Comparison of ENCODE assay signal across 16 cellular contexts in genomic region chr1:9161963-9162362, GRCh38. TPM values are rescaled to one million over a fixed set of nuclear protein-coding genes. Genes with fewer than 3 reads are reported as not detected.
DNase-seq lines count a peak whose midpoint lies in the region; ATAC-seq, FAIRE-seq and TF ChIP-seq lines count a peak whose summit lies in the region.
"Had no signal": no experiment of that assay in that cellular context is flagged by ENCODE, and none has a peak within 500 bp of the region (broad histone marks: within the 10 kb centered on the region; RNA-seq: fewer than 3 reads in every experiment).

No MANE protein-coding gene starts in this region.

- H3K4me1 Mint-ChIP-seq in stimulated activated memory B cell treated with anti-CD40 and anti-IgM and Interleukin-4, amounts not matched to agents 10 μg/mL and 1 μg/mL and 100 μg/mL, for 72 hours = peaks cover 46% of the 10 kb centered on the region
- H3K4me1 Mint-ChIP-seq in GM23338 = peaks cover 44% of the 10 kb centered on the region

- DNase-seq in ELF-1 (ENCODE audit: low read depth, low spot score) (peak; percentile 21), PC-3 (peak; percentile 58), kidney tubule cell (ENCODE audit: low spot score) (peak; percentile 48), GM23338 (ENCODE audit: low spot score) (no peak), MG63 (no peak), small intestine (no peak)
- DNase-seq: activated CD4-positive, alpha-beta T cell treated with anti-CD3 and anti-CD28 coated beads, Interleukin-2, amount 10 ng/mL, durations not matched to agents 24 days and 14 days; activated T-cell treated with anti-CD3 and anti-CD28 coated beads for 4 hours; DMS79 treated with DMSO at 0.1 percent for 48 hours; NCI-H2081 treated with DMSO at 0.1 percent for 48 hours; sigmoid colon; stimulated activated naive CD8-positive, alpha-beta T cell treated with anti-CD3 and anti-CD28 coated beads, Interleukin-15, amount 100 ng/mL, for 72 hours had no signal

- H3K36me3 Mint-ChIP-seq in stimulated activated memory B cell treated with anti-CD40 and anti-IgM and Interleukin-4, amounts not matched to agents 10 μg/mL and 1 μg/mL and 100 μg/mL, for 72 hours = no peaks in the 10 kb centered on the region
- H3K36me3 Mint-ChIP-seq in GM23338 (ENCODE audit: low read depth) = peaks cover 4% of the 10 kb centered on the region; the same call in 1 of the 3 replicates
- H3K36me3 Mint-ChIP-seq: neural progenitor cell had no signal

- POLR2A ChIA-PET in PC-3 (lab: Charles Lee; ENCODE audit: unreplicated experiment) = no interaction called here

- peaks cover 13% of the 10 kb centered on the region for H3K79me2 ChIP-seq in PC-3 (ENCODE audit: low read length)
- H3K79me2 ChIP-seq in GM23338 (replicated peaks; ENCODE audit: insufficient read depth) = peaks cover 94% of the 10 kb centered on the region

- no TSS peak for BruUV-seq in PC-3 (replicated peaks; lab: Mats Ljungman, UMichigan)

- H3K4me1 ChIP-seq in PC-3 (ENCODE audit: insufficient read depth, low read length) (peaks cover 56% of the 10 kb centered on the region), GM23338 (ENCODE audit: insufficient read depth) (peaks cover 24% of the 10 kb centered on the region), small intestine (ENCODE audit: control insufficient read depth in 2 of 2, insufficient read depth in 1 of 2, low read depth in 1 of 2, low read length in 1 of 2) (no peaks in the 10 kb centered on the region)

- peak overlapping the region; percentile 95 for H3K27ac ChIP-seq in PC-3 (ENCODE audit: low read length)
- no peak overlapping the region for H3K27ac ChIP-seq in GM23338 (ENCODE audit: low read depth)
- H3K27ac ChIP-seq in small intestine (ENCODE audit: low read depth in 1 of 2, low read length in 1 of 2) = no peak overlapping the region
- H3K27ac ChIP-seq: neural progenitor cell had no signal

- WGBS in small intestine, 3 donors = 45 to 85% (median 50%) methylated on average over 7 of the region's 9 CpGs

- H3F3A ChIP-seq in PC-3 (ENCODE audit: low read length, unreplicated experiment) = no peaks in the 10 kb centered on the region
- H3F3A ChIP-seq in GM23338 (replicated peaks; ENCODE audit: low read depth) = no peaks in the 10 kb centered on the region

- H3K9ac ChIP-seq in PC-3 (ENCODE audit: low read length) = peak overlapping the region; percentile 72
- H3K9ac ChIP-seq: neural progenitor cell had no signal

- H2AFZ ChIP-seq in PC-3 (ENCODE audit: low read length) (no peak overlapping the region), GM23338 (no peak overlapping the region)
- H2AFZ ChIP-seq: neural progenitor cell had no signal

- no peak overlapping the region for H3K4me3 Mint-ChIP-seq in stimulated activated memory B cell treated with anti-CD40 and anti-IgM and Interleukin-4, amounts not matched to agents 10 μg/mL and 1 μg/mL and 100 μg/mL, for 72 hours
- no peak overlapping the region for H3K4me3 Mint-ChIP-seq in GM23338
- H3K4me3 Mint-ChIP-seq: activated CD4-positive, alpha-beta T cell treated with anti-CD3 and anti-CD28 coated beads, Interleukin-2, amount 10 ng/mL, durations not matched to agents 24 days and 14 days; stimulated activated naive CD8-positive, alpha-beta T cell treated with anti-CD3 and anti-CD28 coated beads, Interleukin-15, amount 100 ng/mL, for 72 hours had no signal

- H3K4me2 ChIP-seq in PC-3 (ENCODE audit: low read length) (peak overlapping the region; percentile 76), GM23338 (no peak overlapping the region)
- H3K4me2 ChIP-seq: neural progenitor cell had no signal

- no peaks in the 10 kb centered on the region for H3K9me2 ChIP-seq in PC-3 (replicated peaks; ENCODE audit: low read length)
- H3K9me2 ChIP-seq in GM23338 (ENCODE audit: insufficient read depth) = no peaks in the 10 kb centered on the region

- peak overlapping the region; percentile 93 for H3K27ac Mint-ChIP-seq in stimulated activated memory B cell treated with anti-CD40 and anti-IgM and Interleukin-4, amounts not matched to agents 10 μg/mL and 1 μg/mL and 100 μg/mL, for 72 hours
- no peak overlapping the region; the same call in 1 of the 2 replicates for H3K27ac Mint-ChIP-seq in GM23338
- H3K27ac Mint-ChIP-seq: activated CD4-positive, alpha-beta T cell treated with anti-CD3 and anti-CD28 coated beads, Interleukin-2, amount 10 ng/mL, durations not matched to agents 24 days and 14 days; stimulated activated naive CD8-positive, alpha-beta T cell treated with anti-CD3 and anti-CD28 coated beads, Interleukin-15, amount 100 ng/mL, for 72 hours had no signal

- ATAC-seq in PC-3 (no peak), GM23338 (no peak), GM21786 (IDR thresholded peaks at IDR 0.05; ENCODE audit: unreplicated experiment) (no peak)
- ATAC-seq in stimulated activated memory B cell treated with anti-CD40 and anti-IgM and Interleukin-4, amounts not matched to agents 10 μg/mL and 1 μg/mL and 100 μg/mL, for 72 hours = no peak

- no peak for FAIRE-seq in small intestine (lab: Jason Lieb, UNC)

- CTCF ChIA-PET in PC-3 (lab: Charles Lee) = interaction anchor here (0.6 kb wide), 1 partner anchor 18 kb away, joined by 3 read pairs; no protein-coding TSS in a partner anchor

- H3K27me3 Mint-ChIP-seq in stimulated activated memory B cell treated with anti-CD40 and anti-IgM and Interleukin-4, amounts not matched to agents 10 μg/mL and 1 μg/mL and 100 μg/mL, for 72 hours = no peaks in the 10 kb centered on the region
- peaks cover 11% of the 10 kb centered on the region for H3K27me3 Mint-ChIP-seq in GM23338 (ENCODE audit: insufficient read depth, low read depth, poor library complexity)
- H3K27me3 Mint-ChIP-seq: activated CD4-positive, alpha-beta T cell treated with anti-CD3 and anti-CD28 coated beads, Interleukin-2, amount 10 ng/mL, durations not matched to agents 24 days and 14 days; stimulated activated naive CD8-positive, alpha-beta T cell treated with anti-CD3 and anti-CD28 coated beads, Interleukin-15, amount 100 ng/mL, for 72 hours had no signal

- H3K27me3 ChIP-seq in PC-3 (ENCODE audit: low read length) (no peaks in the 10 kb centered on the region), GM23338 (ENCODE audit: insufficient read depth) (no peaks in the 10 kb centered on the region), MG63 (no peaks in the 10 kb centered on the region), small intestine (ENCODE audit: control insufficient read depth in 2 of 2, insufficient read depth in 2 of 2, low read length in 2 of 2) (no peaks in the 10 kb centered on the region)
- H3K27me3 ChIP-seq: heart left ventricle, neural progenitor cell, sigmoid colon had no signal

- H3K4me3 ChIP-seq in PC-3 (ENCODE audit: low read length) (peak overlapping the region; percentile 37; the same call in 1 of the 2 replicates), GM23338 (no peak overlapping the region), MG63 (no peak overlapping the region), small intestine (ENCODE audit: low read depth in 1 of 2, low read length in 2 of 2) (no peak overlapping the region)
- H3K4me3 ChIP-seq: heart left ventricle, neural progenitor cell, sigmoid colon had no signal

- H4K20me1 ChIP-seq in PC-3 (ENCODE audit: low read length) (no peaks in the 10 kb centered on the region), GM23338 (replicated peaks; ENCODE audit: insufficient read depth) (peaks cover 38% of the 10 kb centered on the region)

- H3K9me3 Mint-ChIP-seq in stimulated activated memory B cell treated with anti-CD40 and anti-IgM and Interleukin-4, amounts not matched to agents 10 μg/mL and 1 μg/mL and 100 μg/mL, for 72 hours = no peaks in the 10 kb centered on the region
- H3K9me3 Mint-ChIP-seq in GM23338 = no peaks in the 10 kb centered on the region
- H3K9me3 Mint-ChIP-seq: activated CD4-positive, alpha-beta T cell treated with anti-CD3 and anti-CD28 coated beads, Interleukin-2, amount 10 ng/mL, durations not matched to agents 24 days and 14 days; neural progenitor cell; stimulated activated naive CD8-positive, alpha-beta T cell treated with anti-CD3 and anti-CD28 coated beads, Interleukin-15, amount 100 ng/mL, for 72 hours had no signal

- intact Hi-C loops in PC-3 (cut with micrococcal nuclease) = no loop called here

- H3K36me3 ChIP-seq in PC-3 (ENCODE audit: low read depth, low read length) = no peaks in the 10 kb centered on the region
- no peaks in the 10 kb centered on the region for H3K36me3 ChIP-seq in GM23338 (ENCODE audit: insufficient read depth)
- no peaks in the 10 kb centered on the region for H3K36me3 ChIP-seq in MG63
- no peaks in the 10 kb centered on the region for H3K36me3 ChIP-seq in small intestine (ENCODE audit: control insufficient read depth in 2 of 2, insufficient read depth in 2 of 2, low read length in 2 of 2)
- H3K36me3 ChIP-seq: neural progenitor cell, sigmoid colon had no signal

- no peaks in the 10 kb centered on the region for H3K9me3 ChIP-seq in PC-3 (ENCODE audit: low read length)
- H3K9me3 ChIP-seq in MG63 = no peaks in the 10 kb centered on the region
- no peaks in the 10 kb centered on the region for H3K9me3 ChIP-seq in small intestine (ENCODE audit: control insufficient read depth, low read depth)
- H3K9me3 ChIP-seq: heart left ventricle, sigmoid colon had no signal

- TF ChIP-seq CTCF in PC-3 (conservative IDR thresholded peaks at IDR 0.05; ENCODE audit: low read depth, low read length) (no peak), GM23338 (conservative IDR thresholded peaks at IDR 0.05; ENCODE audit: low read depth in 2 of 2) (no peak)

RNA-seq across cellular contexts. Expression of gene GPR157, which starts 33.1 kb away (rescaled TPM):
- total RNA-seq in PC-3 (2014; rRNA removed) = 7.3 and 7.9 TPM in 2 replicates
- total RNA-seq in GM23338 (2014; rRNA removed; shearing (Covaris generic)) = 3.9 and 4.2 TPM in 2 replicates
- polyA plus RNA-seq in GM23338 (2016; fragmentation: Nextera tagmentation; extraction: Ambion mirVana) (0.81 and 0.85 TPM in 2 replicates), small intestine (1 to 10 TPM; 1.1 to 2.2 (median 1.4) TPM)
- total RNA-seq in MG63 (2014; rRNA removed; shearing (Covaris generic); ENCODE audit: low replicate concordance) = 3.1 and 5.2 TPM in 2 replicates

Comparison
In these comparisons a context has a peak if more than half of its experiments do, and no peak if none do; other contexts are left out.
1. DNase-seq: peak in ELF-1 (single experiment), PC-3 (single experiment) and kidney tubule cell (single experiment); none in GM23338 (single experiment), MG63 (single experiment) and small intestine (single experiment).